Comparison of ENCODE assay signal across 12 cellular contexts in genomic region chr9:119053070-119053469, GRCh38.
"Had no signal": no experiment of that assay in that cellular context is flagged by ENCODE, and none has a peak within 500 bp of the region (broad histone marks: within the 10 kb centered on the region; RNA-seq: fewer than 3 reads in every experiment).

No MANE protein-coding gene starts in this region.

- H3K36me3 Mint-ChIP-seq: activated naive CD4-positive, alpha-beta T cell treated with anti-CD3 and anti-CD28 coated beads, Interleukin-2, amount 50 U/mL, for 72 hours; mesothelial cell of epicardium; stimulated activated effector memory CD8-positive, alpha-beta T cell treated with anti-CD3 and anti-CD28 coated beads, Interleukin-12 subunit alpha, Interleukin-12 subunit beta, amount 100 ng/mL, for 72 hours had no signal

- H3K9me3 Mint-ChIP-seq: mesothelial cell of epicardium had no signal

- DNase-seq: activated CD4-positive, alpha-beta T cell treated with anti-CD3 and anti-CD28 coated beads for 36 hours; activated CD8-positive, alpha-beta T cell treated with anti-CD3 and anti-CD28 coated beads for 36 hours; activated gamma-delta T cell; activated T-cell treated with anti-CD3 and anti-CD28 coated beads, Interleukin-2, amount 50 U/mL, for 48 hours; amniotic stem cell; central memory CD4-positive, alpha-beta T cell; foreskin melanocyte; T-helper 2 cell had no signal

- H3K27me3 Mint-ChIP-seq: activated CD4-positive, alpha-beta T cell treated with anti-CD3 and anti-CD28 coated beads for 36 hours; activated CD8-positive, alpha-beta T cell treated with anti-CD3 and anti-CD28 coated beads for 36 hours had no signal

- H3K27ac ChIP-seq: coronary artery had no signal

- H3K4me3 Mint-ChIP-seq: activated CD4-positive, alpha-beta T cell treated with anti-CD3 and anti-CD28 coated beads for 36 hours; activated CD8-positive, alpha-beta T cell treated with anti-CD3 and anti-CD28 coated beads for 36 hours; mesothelial cell of epicardium; stimulated activated effector memory CD8-positive, alpha-beta T cell treated with anti-CD3 and anti-CD28 coated beads, Interleukin-12 subunit alpha, Interleukin-12 subunit beta, amount 100 ng/mL, for 72 hours had no signal

- H3K4me1 Mint-ChIP-seq: activated CD4-positive, alpha-beta T cell treated with anti-CD3 and anti-CD28 coated beads for 36 hours; stimulated activated effector memory CD8-positive, alpha-beta T cell treated with anti-CD3 and anti-CD28 coated beads, Interleukin-12 subunit alpha, Interleukin-12 subunit beta, amount 100 ng/mL, for 72 hours had no signal

- ATAC-seq: activated CD4-positive, alpha-beta T cell treated with anti-CD3 and anti-CD28 coated beads for 36 hours; activated CD8-positive, alpha-beta T cell treated with anti-CD3 and anti-CD28 coated beads for 36 hours; activated naive CD4-positive, alpha-beta T cell treated with anti-CD3 and anti-CD28 coated beads, Interleukin-2, amount 50 U/mL, for 72 hours; stimulated activated effector memory CD8-positive, alpha-beta T cell treated with anti-CD3 and anti-CD28 coated beads, Interleukin-12 subunit alpha, Interleukin-12 subunit beta, amount 100 ng/mL, for 72 hours had no signal

- H3K27ac Mint-ChIP-seq: activated CD4-positive, alpha-beta T cell treated with anti-CD3 and anti-CD28 coated beads for 36 hours; activated CD8-positive, alpha-beta T cell treated with anti-CD3 and anti-CD28 coated beads for 36 hours; activated naive CD4-positive, alpha-beta T cell treated with anti-CD3 and anti-CD28 coated beads, Interleukin-2, amount 50 U/mL, for 72 hours; mesothelial cell of epicardium; stimulated activated effector memory CD8-positive, alpha-beta T cell treated with anti-CD3 and anti-CD28 coated beads, Interleukin-12 subunit alpha, Interleukin-12 subunit beta, amount 100 ng/mL, for 72 hours had no signal
